ENCODE assay signal across 8 cellular contexts in the genomic region with DNA sequence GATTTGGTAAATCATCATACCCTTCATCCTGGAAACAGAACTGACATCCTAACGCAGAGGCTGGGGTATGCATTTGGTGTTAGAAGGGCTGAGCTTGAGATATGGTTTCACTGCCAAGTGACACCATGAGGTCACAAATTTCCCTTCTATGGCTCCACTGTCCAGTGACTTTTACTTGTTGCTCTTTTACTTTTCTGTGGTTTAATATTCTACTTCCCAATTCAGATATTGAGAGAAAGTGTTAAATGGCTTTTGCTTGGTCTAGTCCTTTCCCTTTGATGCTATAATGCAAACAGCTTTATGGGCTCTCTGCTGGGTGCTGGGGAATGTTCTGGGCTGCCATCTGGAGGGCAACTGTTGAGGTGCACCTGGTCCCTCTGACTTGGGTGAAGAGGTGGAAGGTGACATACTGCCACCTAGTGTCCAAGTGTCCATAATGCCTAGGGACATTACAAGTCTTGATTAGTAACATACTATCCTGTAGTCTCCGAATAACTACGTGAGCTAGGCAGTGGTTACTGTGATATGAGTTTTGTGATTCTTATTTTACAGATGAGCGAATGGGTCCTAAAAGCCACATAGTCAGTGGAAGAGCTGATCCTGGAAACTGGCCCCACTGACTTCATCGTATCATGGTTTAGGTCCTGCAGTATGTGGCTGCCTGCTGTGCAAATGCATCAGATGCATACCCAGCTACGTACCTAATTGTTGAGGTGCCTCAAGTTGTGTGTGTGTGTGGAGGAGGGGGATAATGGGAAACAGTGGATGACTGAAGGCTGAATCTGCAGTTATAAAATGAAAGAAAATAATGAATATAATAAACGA.
A peak's percentile ranks its signal among the peaks of the same experiment; 100 is the strongest.
DNase-seq lines count a peak whose midpoint lies in the region; ATAC-seq, FAIRE-seq and TF ChIP-seq lines count a peak whose summit lies in the region.

No MANE protein-coding gene starts in this region.

- in situ Hi-C loops in astrocyte of the cerebellum (cut with HindIII; ENCODE audit: low sequenced_read_pairs), result no loop called here

- DNase-seq in NCI-H2081 (lab: John Stamatoyannopoulos, UW), result peak; percentile 87
- peak; percentile 51 for DNase-seq in T-helper 22 cell (ENCODE audit: low read depth)
- DNase-seq in astrocyte of the cerebellum (ENCODE audit: low read depth), result peak; percentile 89
- peak in 46 of 51 donors; percentile 5 to 84 (median 52) for DNase-seq in hypothalamus (lab: John Stamatoyannopoulos, UW)
- peak; percentile 85 for DNase-seq in smooth muscle cell of the brain vasculature (ENCODE audit: low read depth, low spot score)

- FAIRE-seq in A204.1 (lab: Jason Lieb, UNC), result peak; percentile 95

- H3K4me3 ChIP-seq in astrocyte of the cerebellum (ENCODE audit: low read depth, low read length), result no peak overlapping the region

- ATAC-seq in GM18519 (IDR thresholded peaks at IDR 0.05; ENCODE audit: low FRiP score, unreplicated experiment) (peak; percentile 75), HG03045 (IDR thresholded peaks at IDR 0.05; ENCODE audit: unreplicated experiment) (peak; percentile 87)

- TF ChIP-seq CTCF in astrocyte of the cerebellum (IDR thresholded peaks at IDR 0.05; ENCODE audit: low read depth, low read length, missing control alignments), result peak; percentile 100
